28 cellular contexts compared by ENCODE assay signal in genomic region chr7:136887317-136887716, GRCh38. TPM values are rescaled to one million over a fixed set of nuclear protein-coding genes. Genes with fewer than 3 reads are reported as not detected.
"Had no signal": no experiment of that assay in that cellular context is flagged by ENCODE, and none has a peak within 500 bp of the region (broad histone marks: within the 10 kb centered on the region; RNA-seq: fewer than 3 reads in every experiment).

No MANE protein-coding gene starts in this region.

- ATAC-seq: left lobe of liver; naive thymus-derived CD8-positive, alpha-beta T cell; pancreas; right lobe of liver; stimulated activated memory B cell treated with anti-CD40 and anti-IgM and Interleukin-4, amounts not matched to agents 10 μg/mL and 1 μg/mL and 100 μg/mL, for 72 hours; stimulated activated naive CD8-positive, alpha-beta T cell treated with anti-CD3 and anti-CD28 coated beads, Interleukin-15, amount 100 ng/mL, for 72 hours had no signal

- H3K4me3 Mint-ChIP-seq: memory B cell; naive thymus-derived CD8-positive, alpha-beta T cell; nephron; neural crest cell; stimulated activated memory B cell treated with anti-CD40 and anti-IgM and Interleukin-4, amounts not matched to agents 10 μg/mL and 1 μg/mL and 100 μg/mL, for 72 hours; stimulated activated naive CD8-positive, alpha-beta T cell treated with anti-CD3 and anti-CD28 coated beads, Interleukin-15, amount 100 ng/mL, for 72 hours; type B pancreatic cell had no signal

- DNase-seq: heart right ventricle; islet precursor cell; naive thymus-derived CD8-positive, alpha-beta T cell; nucleus accumbens; pancreas; posterior cingulate gyrus; retina; right lobe of liver; stimulated activated CD4-positive, alpha-beta T cell treated with anti-CD3 and anti-CD28 coated beads, Interleukin-1b, Interleukin-23, amount 100 ng/mL, for 48 hours; stimulated activated CD4-positive, alpha-beta T cell treated with anti-CD3 and anti-CD28 coated beads, Interleukin-2, amount 100 ng/mL, for 48 hours; stimulated activated CD4-positive, alpha-beta T cell treated with anti-CD3 and anti-CD28 coated beads, Interleukin-4, amount 100 ng/mL, for 4 hours; stimulated activated CD8-positive, alpha-beta memory T cell treated with anti-CD3 and anti-CD28 coated beads, Interleukin-4, amount 100 ng/mL, for 48 hours; stimulated activated naive CD4-positive, alpha-beta T cell treated with Interleukin-2 at 50 U/mL for 16 hours; stimulated activated naive CD8-positive, alpha-beta T cell treated with anti-CD3 and anti-CD28 coated beads, Interleukin-15, amount 100 ng/mL, for 72 hours; substantia nigra; uterus had no signal

- H3K27ac Mint-ChIP-seq: memory B cell; naive thymus-derived CD8-positive, alpha-beta T cell; nephron; stimulated activated memory B cell treated with anti-CD40 and anti-IgM and Interleukin-4, amounts not matched to agents 10 μg/mL and 1 μg/mL and 100 μg/mL, for 72 hours; stimulated activated naive CD8-positive, alpha-beta T cell treated with anti-CD3 and anti-CD28 coated beads, Interleukin-15, amount 100 ng/mL, for 72 hours; type B pancreatic cell had no signal

- H3K27me3 ChIP-seq: heart right ventricle, hepatocyte, pancreas, right lobe of liver, tibial nerve, uterus had no signal

- H3K36me3 ChIP-seq: pancreas, prostate gland, right lobe of liver, tibial nerve, uterus had no signal

- H3K9me3 ChIP-seq: heart right ventricle, pancreas, prostate gland, right lobe of liver, tibial nerve, uterus had no signal

- H3K4me1 ChIP-seq: pancreas, prostate gland, right lobe of liver, tibial nerve, uterus had no signal

- H3K27ac ChIP-seq: hepatocyte, pancreas, prostate gland, right lobe of liver, tibial nerve, uterus had no signal

- H3K4me1 Mint-ChIP-seq: memory B cell; naive thymus-derived CD8-positive, alpha-beta T cell; nephron; neural crest cell; stimulated activated memory B cell treated with anti-CD40 and anti-IgM and Interleukin-4, amounts not matched to agents 10 μg/mL and 1 μg/mL and 100 μg/mL, for 72 hours; stimulated activated naive CD8-positive, alpha-beta T cell treated with anti-CD3 and anti-CD28 coated beads, Interleukin-15, amount 100 ng/mL, for 72 hours had no signal

- H3K9me3 Mint-ChIP-seq: nephron, type B pancreatic cell had no signal

- H3K4me3 ChIP-seq: heart right ventricle, hepatocyte, lung, pancreas, prostate gland, right lobe of liver, smooth muscle cell, tibial nerve, uterus had no signal

- H3K36me3 Mint-ChIP-seq: memory B cell; naive thymus-derived CD8-positive, alpha-beta T cell; stimulated activated memory B cell treated with anti-CD40 and anti-IgM and Interleukin-4, amounts not matched to agents 10 μg/mL and 1 μg/mL and 100 μg/mL, for 72 hours had no signal

- H3K27me3 Mint-ChIP-seq: memory B cell; stimulated activated memory B cell treated with anti-CD40 and anti-IgM and Interleukin-4, amounts not matched to agents 10 μg/mL and 1 μg/mL and 100 μg/mL, for 72 hours; stimulated activated naive CD8-positive, alpha-beta T cell treated with anti-CD3 and anti-CD28 coated beads, Interleukin-15, amount 100 ng/mL, for 72 hours had no signal

RNA-seq across cellular contexts. Expression of gene CHRM2, which starts 18.9 kb away (rescaled TPM):
- total RNA-seq: kidney epithelial cell; naive thymus-derived CD8-positive, alpha-beta T cell; tibial nerve had no signal
- polyA plus RNA-seq: naive thymus-derived CD8-positive, alpha-beta T cell had no signal
